1 cellular context compared by ENCODE assay signal in genomic region chr2:19548116-19548515, GRCh38.
TF ChIP-seq lines count a peak whose summit lies in the region.

No MANE protein-coding gene starts in this region.

TF ChIP-seq in WTC11, 78 proteins besides CTCF, POLR2A, EP300 and RAD21 (continued from another document):
- TF ChIP-seq ERG (CRISPR knock-in tag; IDR thresholded peaks at IDR 0.05) (no peak), MLX (CRISPR knock-in tag; IDR thresholded peaks at IDR 0.05) (no peak), USF2 (CRISPR knock-in tag; IDR thresholded peaks at IDR 0.05) (no peak), JUN (CRISPR knock-in tag; IDR thresholded peaks at IDR 0.05) (no peak), CREM (CRISPR knock-in tag; IDR thresholded peaks at IDR 0.05) (no peak), CREB1 (CRISPR knock-in tag; IDR thresholded peaks at IDR 0.05) (no peak), AFF4 (CRISPR knock-in tag; IDR thresholded peaks at IDR 0.05; ENCODE audit: borderline replicate concordance) (no peak), FOXP4 (CRISPR knock-in tag; IDR thresholded peaks at IDR 0.05) (no peak), NFYB (CRISPR knock-in tag; conservative IDR thresholded peaks at IDR 0.05; ENCODE audit: low read depth) (no peak), GRHL2 (CRISPR knock-in tag; IDR thresholded peaks at IDR 0.05; ENCODE audit: insufficient replicate concordance, severe bottlenecking) (no peak), SMAD3 (CRISPR knock-in tag; IDR thresholded peaks at IDR 0.05; ENCODE audit: borderline replicate concordance) (no peak), ZNF416 (CRISPR knock-in tag; IDR thresholded peaks at IDR 0.05) (no peak), ZNF138 (CRISPR knock-in tag; conservative IDR thresholded peaks at IDR 0.05) (no peak), TCF7 (CRISPR knock-in tag; IDR thresholded peaks at IDR 0.05; ENCODE audit: low read depth) (no peak), ZNF425 (CRISPR knock-in tag; conservative IDR thresholded peaks at IDR 0.05) (no peak), E2F5 (CRISPR knock-in tag; IDR thresholded peaks at IDR 0.05) (no peak)
TF ChIP-seq in WTC11: peak in this region for 0.
